Comparison of ENCODE assay signal across 8 cellular contexts in the genomic region with DNA sequence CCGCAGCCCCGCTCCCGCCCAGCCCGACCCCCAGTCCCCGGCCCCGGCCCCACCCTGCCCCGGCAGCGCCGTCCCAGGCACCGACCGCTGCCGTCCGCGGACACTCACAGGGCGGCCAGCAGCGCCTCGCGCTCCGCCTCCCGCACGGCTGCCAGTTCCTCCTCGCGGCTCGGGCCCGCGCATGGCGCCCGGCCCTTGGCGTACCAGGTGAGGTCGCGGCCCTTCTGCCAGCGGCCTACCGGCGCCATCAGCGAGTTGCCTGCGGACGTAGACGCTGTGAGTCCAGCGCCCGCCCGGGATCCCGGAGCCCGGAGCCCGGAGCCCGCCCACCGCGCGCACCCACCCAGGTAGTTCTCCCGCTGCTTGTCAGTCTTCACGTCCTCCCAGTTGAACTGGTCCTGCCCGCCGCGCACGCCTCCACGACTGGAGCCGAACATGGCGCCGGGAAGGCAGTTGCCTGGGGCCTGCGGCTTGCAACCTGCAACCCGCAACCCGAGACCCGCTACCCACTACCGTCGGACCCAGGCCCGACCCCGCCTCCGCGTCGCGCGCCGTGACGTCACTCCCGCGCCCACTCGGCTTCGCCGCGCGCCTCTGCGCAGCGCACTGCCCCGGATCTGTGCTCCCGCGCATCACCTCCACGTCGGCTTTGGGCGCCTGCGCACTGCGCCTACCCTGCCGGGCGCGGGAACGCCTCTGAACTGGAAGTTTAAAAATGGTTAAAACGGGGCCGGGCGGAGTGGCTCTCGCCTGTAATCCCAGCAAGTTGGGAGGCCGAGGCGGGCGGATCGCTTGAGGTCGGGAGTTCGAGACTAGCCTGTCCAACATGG. TPM values are rescaled to one million over a fixed set of nuclear protein-coding genes. Genes with fewer than 3 reads are reported as not detected.
DNase-seq lines count a peak whose midpoint lies in the region; ATAC-seq and TF ChIP-seq lines count a peak whose summit lies in the region.

Gene C1orf35 (minus strand): TSS at position 535 of the 830 bp plus-strand sequence. CDS start 98 bp downstream, at position 437.

- H3K36me3 Mint-ChIP-seq in chondrocyte (ENCODE audit: low read depth): peaks cover 12% of the 10 kb centered on the region

- peak within 1 kb of the TSS; percentile 92 for H3K27ac Mint-ChIP-seq in chondrocyte (ENCODE audit: unreplicated experiment)

- ATAC-seq in HG03457 (IDR thresholded peaks at IDR 0.05; ENCODE audit: unreplicated experiment): peak; percentile 54

- TF ChIP-seq CTCF in BE2C (IDR thresholded peaks at IDR 0.05; ENCODE audit: low read depth, low read length) (no peak), chondrocyte (IDR thresholded peaks at IDR 0.05) (no peak), kidney epithelial cell (IDR thresholded peaks at IDR 0.05; ENCODE audit: insufficient read depth, low read length, poor library complexity, severe bottlenecking) (no peak)

- peaks cover 35% of the 10 kb centered on the region for H3K36me3 ChIP-seq in BE2C
- H3K36me3 ChIP-seq in kidney epithelial cell (ENCODE audit: control insufficient read depth, insufficient read depth, low read length): peaks cover 5% of the 10 kb centered on the region

- H3K9me3 Mint-ChIP-seq in chondrocyte (ENCODE audit: low read depth): no peaks in the 10 kb centered on the region

- H3K4me1 Mint-ChIP-seq in chondrocyte (ENCODE audit: low read depth): peaks cover 31% of the 10 kb centered on the region

- H3K4me3 ChIP-seq in BE2C (ENCODE audit: low read depth, low read length) (peak within 1 kb of the TSS; percentile 68), kidney epithelial cell (ENCODE audit: low read depth, low read length) (peak within 1 kb of the TSS; percentile 95)

- H3K4me3 Mint-ChIP-seq in chondrocyte (ENCODE audit: unreplicated experiment): peak within 1 kb of the TSS; percentile 91

- no peaks in the 10 kb centered on the region for H3K4me1 ChIP-seq in BE2C

- H3K9me3 ChIP-seq in BE2C: no peaks in the 10 kb centered on the region

- H3K27me3 Mint-ChIP-seq in chondrocyte (ENCODE audit: low read depth): no peaks in the 10 kb centered on the region

- no peaks in the 10 kb centered on the region for H3K27me3 ChIP-seq in BE2C
- no peaks in the 10 kb centered on the region for H3K27me3 ChIP-seq in kidney epithelial cell (ENCODE audit: control insufficient read depth, insufficient read depth, low read length)

- DNase-seq in BE2C (peak; percentile 97), GM19240 (ENCODE audit: insufficient read length, low spot score) (peak; percentile 94), NCI-H524 (lab: John Stamatoyannopoulos, UW) (peak; percentile 77 to 92), chondrocyte (ENCODE audit: low spot score) (no peak), kidney epithelial cell (ENCODE audit: low read depth) (no peak)
- peak; percentile 90 to 91 for DNase-seq in activated CD4-positive, alpha-beta T cell treated with anti-CD3 and anti-CD28 coated beads for 24 hours (ENCODE audit: low read depth in 2 of 2)
- DNase-seq in stimulated activated CD4-positive, alpha-beta T cell treated with anti-CD3 and anti-CD28 coated beads, Interleukin-15, amount 100 ng/mL, for 48 hours (ENCODE audit: low read depth in 2 of 2): peak; percentile 89 to 92

RNA-seq across cellular contexts. Expression of gene C1orf35, which starts in this region (rescaled TPM):
- polyA plus RNA-seq in BE2C (2012; ENCODE audit: insufficient read depth, insufficient read length, low read depth): 59.4 TPM
- total RNA-seq in chondrocyte (12.9 to 15.1 TPM (median 13.3 TPM) in 3 replicates), kidney epithelial cell (16.5 and 20.1 TPM in 2 replicates)

Comparison
In these comparisons a context has a peak if more than half of its experiments do, and no peak if none do; other contexts are left out.
1. DNase-seq: peak in BE2C (single experiment), GM19240 (single experiment), NCI-H524 (2 of 2), activated CD4-positive, alpha-beta T cell treated with anti-CD3 and anti-CD28 coated beads for 24 hours (2 of 2) and stimulated activated CD4-positive, alpha-beta T cell treated with anti-CD3 and anti-CD28 coated beads, Interleukin-15, amount 100 ng/mL, for 48 hours (2 of 2); none in chondrocyte (single experiment) and kidney epithelial cell (single experiment).